ENCODE assay signal across 28 cellular contexts in genomic region chr4:24892778-24893177, GRCh38.
"Had no signal": no experiment of that assay in that cellular context is flagged by ENCODE, and none has a peak within 500 bp of the region (broad histone marks: within the 10 kb centered on the region; RNA-seq: fewer than 3 reads in every experiment).

No MANE protein-coding gene starts in this region.

- H3K36me3 Mint-ChIP-seq: immature natural killer cell had no signal

- ATAC-seq: effector memory CD8-positive, alpha-beta T cell; esophagus mucosa; gastrocnemius medialis; heart right ventricle; left colon; left lobe of liver; lower lobe of right lung; mucosa of descending colon had no signal

- H3K27me3 ChIP-seq: colonic mucosa, esophagus squamous epithelium, gastrocnemius medialis, heart right ventricle had no signal

- H3K4me3 ChIP-seq: colonic mucosa, esophagus squamous epithelium, gastrocnemius medialis, heart right ventricle, left ventricle myocardium inferior, lower lobe of right lung, mucosa of descending colon had no signal

- H3K27ac ChIP-seq: colonic mucosa, epithelial cell of prostate, esophagus squamous epithelium, gastrocnemius medialis, heart right ventricle, left ventricle myocardium inferior, lower lobe of right lung had no signal

- H3K9me3 Mint-ChIP-seq: dendritic cell treated with granulocyte-macrophage colony-stimulating factor and Interleukin-4, amounts not matched to agents 40 ng/mL and 50 ng/mL, for 4 days; effector memory CD8-positive, alpha-beta T cell; endodermal cell; mesothelial cell of epicardium had no signal

- H3K4me3 Mint-ChIP-seq: dendritic cell treated with granulocyte-macrophage colony-stimulating factor and Interleukin-4, amounts not matched to agents 40 ng/mL and 50 ng/mL, for 4 days; effector memory CD8-positive, alpha-beta T cell; endodermal cell; immature natural killer cell; mesothelial cell of epicardium had no signal

- H3K4me1 ChIP-seq: colonic mucosa, gastrocnemius medialis, heart right ventricle, left ventricle myocardium inferior, lower lobe of right lung had no signal

- H3K36me3 ChIP-seq: colonic mucosa, esophagus squamous epithelium, gastrocnemius medialis had no signal

- H3K27ac Mint-ChIP-seq: dendritic cell treated with granulocyte-macrophage colony-stimulating factor and Interleukin-4, amounts not matched to agents 40 ng/mL and 50 ng/mL, for 4 days; effector memory CD8-positive, alpha-beta T cell; endodermal cell; immature natural killer cell; mesothelial cell of epicardium had no signal

- H3K9me3 ChIP-seq: colonic mucosa, esophagus squamous epithelium, gastrocnemius medialis, heart right ventricle, left ventricle myocardium inferior, lower lobe of right lung, mucosa of descending colon had no signal

- DNase-seq: colonic mucosa; cortex of kidney; effector CD8-positive, alpha-beta T cell; effector memory CD8-positive, alpha-beta T cell; endodermal cell; erythroblast; esophagus squamous epithelium; foreskin fibroblast; foreskin melanocyte; gastrocnemius medialis; glutamatergic neuron; head of caudate nucleus; heart right ventricle; hippocampal formation; immature natural killer cell; islet precursor cell; kidney; kidney glomerular epithelial cell; left colon; left ventricle myocardium inferior; lower lobe of right lung; mesenchymal stem cell; mucosa of descending colon had no signal

- H3K27me3 Mint-ChIP-seq: dendritic cell treated with granulocyte-macrophage colony-stimulating factor and Interleukin-4, amounts not matched to agents 40 ng/mL and 50 ng/mL, for 4 days had no signal
